9 cellular contexts compared by ENCODE assay signal in genomic region chr7:362416-363096, GRCh38.
DNase-seq lines count a peak whose midpoint lies in the region; ATAC-seq, FAIRE-seq and TF ChIP-seq lines count a peak whose summit lies in the region.
"Had no signal": no experiment of that assay in that cellular context is flagged by ENCODE, and none has a peak within 500 bp of the region (broad histone marks: within the 10 kb centered on the region; RNA-seq: fewer than 3 reads in every experiment).

No MANE protein-coding gene starts in this region.

- ATAC-seq in GM19395 (IDR thresholded peaks at IDR 0.05; ENCODE audit: unreplicated experiment) (no peak), omental fat pad (ENCODE audit: low FRiP score) (no peak)

- H3K4me1 Mint-ChIP-seq in activated CD4-positive, alpha-beta memory T cell treated with anti-CD3 and anti-CD28 coated beads for 36 hours (ENCODE audit: low read depth), result peaks cover 64% of the 10 kb centered on the region

- peak overlapping the region; percentile 61 for H3K4me3 Mint-ChIP-seq in activated CD4-positive, alpha-beta memory T cell treated with anti-CD3 and anti-CD28 coated beads for 36 hours

- H3K36me3 Mint-ChIP-seq in activated CD4-positive, alpha-beta memory T cell treated with anti-CD3 and anti-CD28 coated beads for 36 hours, result no peaks in the 10 kb centered on the region

- intact Hi-C loops in activated CD4-positive, alpha-beta memory T cell treated with anti-CD3 and anti-CD28 coated beads for 36 hours (cut with micrococcal nuclease), result loop anchor here (1.0 to 10.0 kb wide), 3 partner anchors 11 to 240 kb away; partner anchors contain the start of gene PDGFA

- H3K27ac Mint-ChIP-seq in activated CD4-positive, alpha-beta memory T cell treated with anti-CD3 and anti-CD28 coated beads for 36 hours, result peak overlapping the region; percentile 69

- POLR2A ChIA-PET in activated CD4-positive, alpha-beta memory T cell treated with anti-CD3 and anti-CD28 coated beads for 36 hours (lab: Charles Lee), result interaction anchor here (0.8 to 2.5 kb wide), 2 partner anchors 10 to 242 kb away, joined by 3 to 15 read pairs; no protein-coding TSS in a partner anchor

- peaks cover 10% of the 10 kb centered on the region for H3K9me3 Mint-ChIP-seq in activated CD4-positive, alpha-beta memory T cell treated with anti-CD3 and anti-CD28 coated beads for 36 hours

- H3K4me3 ChIP-seq in foreskin fibroblast (ENCODE audit: low read depth in 1 of 2, low read length in 2 of 2), result peak overlapping the region; percentile 18 to 19

- CTCF ChIA-PET in activated CD4-positive, alpha-beta memory T cell treated with anti-CD3 and anti-CD28 coated beads for 36 hours (lab: Charles Lee), result interaction anchor here (1.4 kb wide), 2 partner anchors 18 to 29 kb away, joined by 4 to 7 read pairs; no protein-coding TSS in a partner anchor

- no peak for DNase-seq in HTR-8/SVneo (ENCODE audit: insufficient read length, low spot score)
- peak; percentile 63 for DNase-seq in activated CD4-positive, alpha-beta memory T cell treated with anti-CD3 and anti-CD28 coated beads for 36 hours
- peak; percentile 13 to 30 for DNase-seq in foreskin fibroblast
- peak in 2 of 3 donors; percentile 20 to 26 for DNase-seq in stimulated activated CD4-positive, alpha-beta T cell treated with anti-CD3 and anti-CD28 coated beads, Interleukin-12 subunit alpha, Interleukin-12 subunit beta, amount 100 ng/mL, for 48 hours (ENCODE audit: low read depth in 2 of 3, low spot score in 1 of 3)
- no peak for DNase-seq in omental fat pad (ENCODE audit: low spot score)
- DNase-seq in NCI-H69 (lab: John Stamatoyannopoulos, UW), result no peak
- no peak for DNase-seq in NCI-H345 treated with DMSO at 0.1 percent for 48 hours (lab: John Stamatoyannopoulos, UW; ENCODE audit: unreplicated experiment)
- DNase-seq: NCI-H2227 treated with DMSO at 0.1 percent for 48 hours had no signal

- TF ChIP-seq CTCF in foreskin fibroblast (IDR thresholded peaks at IDR 0.05; ENCODE audit: low read depth, low read length) (no peak), omental fat pad (IDR thresholded peaks at IDR 0.05) (no peak)

- FAIRE-seq in HTR-8/SVneo (lab: Jason Lieb, UNC), result peak; percentile 20

- no peaks in the 10 kb centered on the region for H3K27me3 Mint-ChIP-seq in activated CD4-positive, alpha-beta memory T cell treated with anti-CD3 and anti-CD28 coated beads for 36 hours

Comparison
In these comparisons a context has a peak if more than half of its experiments do, and no peak if none do; other contexts are left out.
1. DNase-seq: peak in activated CD4-positive, alpha-beta memory T cell treated with anti-CD3 and anti-CD28 coated beads for 36 hours (single experiment), foreskin fibroblast (2 of 2) and stimulated activated CD4-positive, alpha-beta T cell treated with anti-CD3 and anti-CD28 coated beads, Interleukin-12 subunit alpha, Interleukin-12 subunit beta, amount 100 ng/mL, for 48 hours (2 of 3); none in HTR-8/SVneo (single experiment), omental fat pad (single experiment), NCI-H69 (single experiment) and NCI-H345 treated with DMSO at 0.1 percent for 48 hours (single experiment).